1 cellular context compared by ENCODE assay signal in the genomic region with DNA sequence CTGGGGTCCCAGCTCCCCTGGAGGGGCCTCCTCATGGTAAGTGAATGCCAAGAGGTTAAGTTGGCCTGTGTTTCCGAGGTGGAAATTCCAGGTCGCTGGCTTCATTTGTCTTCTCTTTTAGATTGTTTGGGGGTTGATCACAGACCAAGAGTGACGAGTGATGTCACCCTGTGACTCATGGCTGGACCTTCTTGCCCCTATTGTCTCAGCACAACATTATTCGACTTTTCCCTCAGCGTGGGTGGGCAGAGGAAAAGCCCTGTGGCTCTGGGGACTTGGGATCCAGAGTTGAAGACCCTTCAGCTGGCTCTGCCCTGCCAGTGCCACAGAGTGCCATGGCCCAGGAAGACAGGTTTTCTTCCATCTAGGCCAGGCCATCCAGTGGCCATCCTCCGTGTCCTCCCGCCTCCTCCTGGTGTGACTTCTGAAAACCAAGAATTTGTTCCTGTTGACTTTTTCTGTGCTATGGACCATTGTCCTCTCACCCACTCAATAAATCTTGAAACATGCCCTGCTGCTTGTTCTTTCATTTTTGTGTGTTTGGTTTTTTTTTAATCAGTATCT.
TF ChIP-seq lines count a peak whose summit lies in the region.

No MANE protein-coding gene starts in this region.

TF ChIP-seq in HEK293, 187 proteins besides CTCF, POLR2A, EP300 and RAD21:
- no peak for TF ChIP-seq ZNF10 (tag by site-specific recombination; IDR thresholded peaks at IDR 0.05)
- peak; percentile 96 for TF ChIP-seq ZNF184 (tag by site-specific recombination; IDR thresholded peaks at IDR 0.05)
- TF ChIP-seq ZFP3 (tag by site-specific recombination; IDR thresholded peaks at IDR 0.05; ENCODE audit: low read depth) = no peak
- peak; percentile 38 for TF ChIP-seq SP7 (tag by site-specific recombination; IDR thresholded peaks at IDR 0.05)
- TF ChIP-seq ZNF266 (tag by site-specific recombination; IDR thresholded peaks at IDR 0.05; ENCODE audit: low read depth) = no peak
- no peak for TF ChIP-seq ZNF843 (tag by site-specific recombination; IDR thresholded peaks at IDR 0.05)
- no peak for TF ChIP-seq IKZF3 (tag by site-specific recombination; IDR thresholded peaks at IDR 0.05)
- no peak for TF ChIP-seq WT1 (tag by site-specific recombination; IDR thresholded peaks at IDR 0.05)
- TF ChIP-seq ZNF529 (tag by site-specific recombination; IDR thresholded peaks at IDR 0.05; ENCODE audit: insufficient replicate concordance) = no peak
- TF ChIP-seq, protein P1, sequence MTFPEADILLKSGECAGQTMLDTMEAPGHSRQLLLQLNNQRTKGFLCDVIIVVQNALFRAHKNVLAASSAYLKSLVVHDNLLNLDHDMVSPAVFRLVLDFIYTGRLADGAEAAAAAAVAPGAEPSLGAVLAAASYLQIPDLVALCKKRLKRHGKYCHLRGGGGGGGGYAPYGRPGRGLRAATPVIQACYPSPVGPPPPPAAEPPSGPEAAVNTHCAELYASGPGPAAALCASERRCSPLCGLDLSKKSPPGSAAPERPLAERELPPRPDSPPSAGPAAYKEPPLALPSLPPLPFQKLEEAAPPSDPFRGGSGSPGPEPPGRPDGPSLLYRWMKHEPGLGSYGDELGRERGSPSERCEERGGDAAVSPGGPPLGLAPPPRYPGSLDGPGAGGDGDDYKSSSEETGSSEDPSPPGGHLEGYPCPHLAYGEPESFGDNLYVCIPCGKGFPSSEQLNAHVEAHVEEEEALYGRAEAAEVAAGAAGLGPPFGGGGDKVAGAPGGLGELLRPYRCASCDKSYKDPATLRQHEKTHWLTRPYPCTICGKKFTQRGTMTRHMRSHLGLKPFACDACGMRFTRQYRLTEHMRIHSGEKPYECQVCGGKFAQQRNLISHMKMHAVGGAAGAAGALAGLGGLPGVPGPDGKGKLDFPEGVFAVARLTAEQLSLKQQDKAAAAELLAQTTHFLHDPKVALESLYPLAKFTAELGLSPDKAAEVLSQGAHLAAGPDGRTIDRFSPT (tag by site-specific recombination; IDR thresholded peaks at IDR 0.05) = peak; percentile 70
- TF ChIP-seq ZNF335 (tag by site-specific recombination; conservative IDR thresholded peaks at IDR 0.05) = peak; percentile 71
- TF ChIP-seq EGR2 (tag by site-specific recombination; IDR thresholded peaks at IDR 0.05; ENCODE audit: low read depth) = 0 out of 2 replicates have a peak, but pooled peaks have one; percentile 8
- peak; percentile 45; the same call in 1 of the 2 replicates for TF ChIP-seq ZNF366 (tag by site-specific recombination; conservative IDR thresholded peaks at IDR 0.05)
- TF ChIP-seq BCL11B (tag by site-specific recombination; IDR thresholded peaks at IDR 0.05; ENCODE audit: low read depth) = no peak
- peak; percentile 69 for TF ChIP-seq ZNF629 (tag by site-specific recombination; IDR thresholded peaks at IDR 0.05)
- TF ChIP-seq MZF1 (tag by site-specific recombination; IDR thresholded peaks at IDR 0.05; ENCODE audit: borderline replicate concordance) = no peak
- TF ChIP-seq REPIN1 (tag by site-specific recombination; IDR thresholded peaks at IDR 0.05; ENCODE audit: low read depth) = no peak
- no peak for TF ChIP-seq ZNF155 (tag by site-specific recombination; IDR thresholded peaks at IDR 0.05)
- TF ChIP-seq ZFHX2 (tag by site-specific recombination; conservative IDR thresholded peaks at IDR 0.05) = peak; percentile 58
- TF ChIP-seq ZNF76 (tag by site-specific recombination; IDR thresholded peaks at IDR 0.05; ENCODE audit: borderline replicate concordance, low read depth) = no peak
- no peak for TF ChIP-seq ZNF670 (tag by site-specific recombination; IDR thresholded peaks at IDR 0.05; ENCODE audit: low read depth)
- TF ChIP-seq SP3 (tag by site-specific recombination; IDR thresholded peaks at IDR 0.05) = 0 out of 2 replicates have a peak, but pooled peaks have one; percentile 10
- TF ChIP-seq, protein P2, sequence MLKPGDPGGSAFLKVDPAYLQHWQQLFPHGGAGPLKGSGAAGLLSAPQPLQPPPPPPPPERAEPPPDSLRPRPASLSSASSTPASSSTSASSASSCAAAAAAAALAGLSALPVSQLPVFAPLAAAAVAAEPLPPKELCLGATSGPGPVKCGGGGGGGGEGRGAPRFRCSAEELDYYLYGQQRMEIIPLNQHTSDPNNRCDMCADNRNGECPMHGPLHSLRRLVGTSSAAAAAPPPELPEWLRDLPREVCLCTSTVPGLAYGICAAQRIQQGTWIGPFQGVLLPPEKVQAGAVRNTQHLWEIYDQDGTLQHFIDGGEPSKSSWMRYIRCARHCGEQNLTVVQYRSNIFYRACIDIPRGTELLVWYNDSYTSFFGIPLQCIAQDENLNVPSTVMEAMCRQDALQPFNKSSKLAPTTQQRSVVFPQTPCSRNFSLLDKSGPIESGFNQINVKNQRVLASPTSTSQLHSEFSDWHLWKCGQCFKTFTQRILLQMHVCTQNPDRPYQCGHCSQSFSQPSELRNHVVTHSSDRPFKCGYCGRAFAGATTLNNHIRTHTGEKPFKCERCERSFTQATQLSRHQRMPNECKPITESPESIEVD (tag by site-specific recombination; IDR thresholded peaks at IDR 0.05) = no peak
- no peak for TF ChIP-seq ZNF473 (tag by site-specific recombination; IDR thresholded peaks at IDR 0.05)
- TF ChIP-seq, protein P3, sequence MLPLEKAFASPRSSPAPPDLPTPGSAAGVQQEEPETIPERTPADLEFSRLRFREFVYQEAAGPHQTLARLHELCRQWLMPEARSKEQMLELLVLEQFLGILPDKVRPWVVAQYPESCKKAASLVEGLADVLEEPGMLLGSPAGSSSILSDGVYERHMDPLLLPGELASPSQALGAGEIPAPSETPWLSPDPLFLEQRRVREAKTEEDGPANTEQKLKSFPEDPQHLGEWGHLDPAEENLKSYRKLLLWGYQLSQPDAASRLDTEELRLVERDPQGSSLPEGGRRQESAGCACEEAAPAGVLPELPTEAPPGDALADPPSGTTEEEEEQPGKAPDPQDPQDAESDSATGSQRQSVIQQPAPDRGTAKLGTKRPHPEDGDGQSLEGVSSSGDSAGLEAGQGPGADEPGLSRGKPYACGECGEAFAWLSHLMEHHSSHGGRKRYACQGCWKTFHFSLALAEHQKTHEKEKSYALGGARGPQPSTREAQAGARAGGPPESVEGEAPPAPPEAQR (tag by site-specific recombination; IDR thresholded peaks at IDR 0.05) = no peak
- TF ChIP-seq, protein P4, sequence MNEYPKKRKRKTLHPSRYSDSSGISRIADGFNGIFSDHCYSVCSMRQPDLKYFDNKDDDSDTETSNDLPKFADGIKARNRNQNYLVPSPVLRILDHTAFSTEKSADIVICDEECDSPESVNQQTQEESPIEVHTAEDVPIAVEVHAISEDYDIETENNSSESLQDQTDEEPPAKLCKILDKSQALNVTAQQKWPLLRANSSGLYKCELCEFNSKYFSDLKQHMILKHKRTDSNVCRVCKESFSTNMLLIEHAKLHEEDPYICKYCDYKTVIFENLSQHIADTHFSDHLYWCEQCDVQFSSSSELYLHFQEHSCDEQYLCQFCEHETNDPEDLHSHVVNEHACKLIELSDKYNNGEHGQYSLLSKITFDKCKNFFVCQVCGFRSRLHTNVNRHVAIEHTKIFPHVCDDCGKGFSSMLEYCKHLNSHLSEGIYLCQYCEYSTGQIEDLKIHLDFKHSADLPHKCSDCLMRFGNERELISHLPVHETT (tag by site-specific recombination; IDR thresholded peaks at IDR 0.05) = no peak
- TF ChIP-seq ZNF274 (IDR thresholded peaks at IDR 0.05; ENCODE audit: low read length) = no peak
- no peak for TF ChIP-seq ZNF274 (tag by site-specific recombination; IDR thresholded peaks at IDR 0.05; ENCODE audit: borderline replicate concordance)
- TF ChIP-seq ZNF354C (tag by site-specific recombination; IDR thresholded peaks at IDR 0.05; ENCODE audit: borderline replicate concordance, low read depth) = no peak
- no peak for TF ChIP-seq ZNF558 (tag by site-specific recombination; IDR thresholded peaks at IDR 0.05)
- TF ChIP-seq, protein P5, sequence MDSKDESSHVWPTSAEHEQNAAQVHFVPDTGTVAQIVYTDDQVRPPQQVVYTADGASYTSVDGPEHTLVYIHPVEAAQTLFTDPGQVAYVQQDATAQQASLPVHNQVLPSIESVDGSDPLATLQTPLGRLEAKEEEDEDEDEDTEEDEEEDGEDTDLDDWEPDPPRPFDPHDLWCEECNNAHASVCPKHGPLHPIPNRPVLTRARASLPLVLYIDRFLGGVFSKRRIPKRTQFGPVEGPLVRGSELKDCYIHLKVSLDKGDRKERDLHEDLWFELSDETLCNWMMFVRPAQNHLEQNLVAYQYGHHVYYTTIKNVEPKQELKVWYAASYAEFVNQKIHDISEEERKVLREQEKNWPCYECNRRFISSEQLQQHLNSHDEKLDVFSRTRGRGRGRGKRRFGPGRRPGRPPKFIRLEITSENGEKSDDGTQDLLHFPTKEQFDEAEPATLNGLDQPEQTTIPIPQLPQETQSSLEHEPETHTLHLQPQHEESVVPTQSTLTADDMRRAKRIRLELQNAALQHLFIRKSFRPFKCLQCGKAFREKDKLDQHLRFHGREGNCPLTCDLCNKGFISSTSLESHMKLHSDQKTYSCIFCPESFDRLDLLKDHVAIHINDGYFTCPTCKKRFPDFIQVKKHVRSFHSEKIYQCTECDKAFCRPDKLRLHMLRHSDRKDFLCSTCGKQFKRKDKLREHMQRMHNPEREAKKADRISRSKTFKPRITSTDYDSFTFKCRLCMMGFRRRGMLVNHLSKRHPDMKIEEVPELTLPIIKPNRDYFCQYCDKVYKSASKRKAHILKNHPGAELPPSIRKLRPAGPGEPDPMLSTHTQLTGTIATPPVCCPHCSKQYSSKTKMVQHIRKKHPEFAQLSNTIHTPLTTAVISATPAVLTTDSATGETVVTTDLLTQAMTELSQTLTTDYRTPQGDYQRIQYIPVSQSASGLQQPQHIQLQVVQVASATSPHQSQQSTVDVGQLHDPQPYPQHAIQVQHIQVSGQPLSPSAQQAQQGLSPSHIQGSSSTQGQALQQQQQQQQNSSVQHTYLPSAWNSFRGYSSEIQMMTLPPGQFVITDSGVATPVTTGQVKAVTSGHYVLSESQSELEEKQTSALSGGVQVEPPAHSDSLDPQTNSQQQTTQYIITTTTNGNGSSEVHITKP (tag by site-specific recombination; IDR thresholded peaks at IDR 0.05) = no peak
- TF ChIP-seq ZNF292 (tag by site-specific recombination; IDR thresholded peaks at IDR 0.05; ENCODE audit: borderline replicate concordance, low read depth) = no peak
